Comparison of ENCODE assay signal across 1 cellular context in genomic region chr16:66752958-66753357, GRCh38.
TF ChIP-seq lines count a peak whose summit lies in the region.

No MANE protein-coding gene starts in this region.

TF ChIP-seq in K562, 482 proteins besides CTCF, POLR2A, EP300 and RAD21:
- TF ChIP-seq, protein P1, sequence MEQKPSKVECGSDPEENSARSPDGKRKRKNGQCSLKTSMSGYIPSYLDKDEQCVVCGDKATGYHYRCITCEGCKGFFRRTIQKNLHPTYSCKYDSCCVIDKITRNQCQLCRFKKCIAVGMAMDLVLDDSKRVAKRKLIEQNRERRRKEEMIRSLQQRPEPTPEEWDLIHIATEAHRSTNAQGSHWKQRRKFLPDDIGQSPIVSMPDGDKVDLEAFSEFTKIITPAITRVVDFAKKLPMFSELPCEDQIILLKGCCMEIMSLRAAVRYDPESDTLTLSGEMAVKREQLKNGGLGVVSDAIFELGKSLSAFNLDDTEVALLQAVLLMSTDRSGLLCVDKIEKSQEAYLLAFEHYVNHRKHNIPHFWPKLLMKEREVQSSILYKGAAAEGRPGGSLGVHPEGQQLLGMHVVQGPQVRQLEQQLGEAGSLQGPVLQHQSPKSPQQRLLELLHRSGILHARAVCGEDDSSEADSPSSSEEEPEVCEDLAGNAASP (IDR thresholded peaks at IDR 0.05) = no peak
- TF ChIP-seq, protein P2, sequence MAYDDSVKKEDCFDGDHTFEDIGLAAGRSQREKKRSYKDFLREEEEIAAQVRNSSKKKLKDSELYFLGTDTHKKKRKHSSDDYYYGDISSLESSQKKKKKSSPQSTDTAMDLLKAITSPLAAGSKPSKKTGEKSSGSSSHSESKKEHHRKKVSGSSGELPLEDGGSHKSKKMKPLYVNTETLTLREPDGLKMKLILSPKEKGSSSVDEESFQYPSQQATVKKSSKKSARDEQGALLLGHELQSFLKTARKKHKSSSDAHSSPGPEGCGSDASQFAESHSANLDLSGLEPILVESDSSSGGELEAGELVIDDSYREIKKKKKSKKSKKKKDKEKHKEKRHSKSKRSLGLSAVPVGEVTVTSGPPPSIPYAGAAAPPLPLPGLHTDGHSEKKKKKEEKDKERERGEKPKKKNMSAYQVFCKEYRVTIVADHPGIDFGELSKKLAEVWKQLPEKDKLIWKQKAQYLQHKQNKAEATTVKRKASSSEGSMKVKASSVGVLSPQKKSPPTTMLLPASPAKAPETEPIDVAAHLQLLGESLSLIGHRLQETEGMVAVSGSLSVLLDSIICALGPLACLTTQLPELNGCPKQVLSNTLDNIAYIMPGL (CRISPR knock-in tag; IDR thresholded peaks at IDR 0.05) = no peak
- peak; percentile 75 for TF ChIP-seq ZFP36 (IDR thresholded peaks at IDR 0.05; ENCODE audit: low read depth, low read length, partially characterized antibody)
